1 cellular context compared by ENCODE assay signal in genomic region chrX:133598596-133599334, GRCh38.
TF ChIP-seq lines count a peak whose summit lies in the region.

No MANE protein-coding gene starts in this region.

TF ChIP-seq in GM23338, 12 proteins besides CTCF, POLR2A, EP300 and RAD21 (continued from another document):
- no peak for TF ChIP-seq ZNF331 (CRISPR knock-in tag; IDR thresholded peaks at IDR 0.05; ENCODE audit: low read depth)
- no peak for TF ChIP-seq JUNB (IDR thresholded peaks at IDR 0.05; ENCODE audit: unreplicated experiment)
- no peak for TF ChIP-seq NANOG (IDR thresholded peaks at IDR 0.05; ENCODE audit: borderline replicate concordance)
- TF ChIP-seq, protein P1, sequence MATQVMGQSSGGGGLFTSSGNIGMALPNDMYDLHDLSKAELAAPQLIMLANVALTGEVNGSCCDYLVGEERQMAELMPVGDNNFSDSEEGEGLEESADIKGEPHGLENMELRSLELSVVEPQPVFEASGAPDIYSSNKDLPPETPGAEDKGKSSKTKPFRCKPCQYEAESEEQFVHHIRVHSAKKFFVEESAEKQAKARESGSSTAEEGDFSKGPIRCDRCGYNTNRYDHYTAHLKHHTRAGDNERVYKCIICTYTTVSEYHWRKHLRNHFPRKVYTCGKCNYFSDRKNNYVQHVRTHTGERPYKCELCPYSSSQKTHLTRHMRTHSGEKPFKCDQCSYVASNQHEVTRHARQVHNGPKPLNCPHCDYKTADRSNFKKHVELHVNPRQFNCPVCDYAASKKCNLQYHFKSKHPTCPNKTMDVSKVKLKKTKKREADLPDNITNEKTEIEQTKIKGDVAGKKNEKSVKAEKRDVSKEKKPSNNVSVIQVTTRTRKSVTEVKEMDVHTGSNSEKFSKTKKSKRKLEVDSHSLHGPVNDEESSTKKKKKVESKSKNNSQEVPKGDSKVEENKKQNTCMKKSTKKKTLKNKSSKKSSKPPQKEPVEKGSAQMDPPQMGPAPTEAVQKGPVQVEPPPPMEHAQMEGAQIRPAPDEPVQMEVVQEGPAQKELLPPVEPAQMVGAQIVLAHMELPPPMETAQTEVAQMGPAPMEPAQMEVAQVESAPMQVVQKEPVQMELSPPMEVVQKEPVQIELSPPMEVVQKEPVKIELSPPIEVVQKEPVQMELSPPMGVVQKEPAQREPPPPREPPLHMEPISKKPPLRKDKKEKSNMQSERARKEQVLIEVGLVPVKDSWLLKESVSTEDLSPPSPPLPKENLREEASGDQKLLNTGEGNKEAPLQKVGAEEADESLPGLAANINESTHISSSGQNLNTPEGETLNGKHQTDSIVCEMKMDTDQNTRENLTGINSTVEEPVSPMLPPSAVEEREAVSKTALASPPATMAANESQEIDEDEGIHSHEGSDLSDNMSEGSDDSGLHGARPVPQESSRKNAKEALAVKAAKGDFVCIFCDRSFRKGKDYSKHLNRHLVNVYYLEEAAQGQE (IDR thresholded peaks at IDR 0.05; ENCODE audit: unreplicated experiment) = no peak
- TF ChIP-seq, protein P2, sequence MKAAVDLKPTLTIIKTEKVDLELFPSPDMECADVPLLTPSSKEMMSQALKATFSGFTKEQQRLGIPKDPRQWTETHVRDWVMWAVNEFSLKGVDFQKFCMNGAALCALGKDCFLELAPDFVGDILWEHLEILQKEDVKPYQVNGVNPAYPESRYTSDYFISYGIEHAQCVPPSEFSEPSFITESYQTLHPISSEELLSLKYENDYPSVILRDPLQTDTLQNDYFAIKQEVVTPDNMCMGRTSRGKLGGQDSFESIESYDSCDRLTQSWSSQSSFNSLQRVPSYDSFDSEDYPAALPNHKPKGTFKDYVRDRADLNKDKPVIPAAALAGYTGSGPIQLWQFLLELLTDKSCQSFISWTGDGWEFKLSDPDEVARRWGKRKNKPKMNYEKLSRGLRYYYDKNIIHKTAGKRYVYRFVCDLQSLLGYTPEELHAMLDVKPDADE (IDR thresholded peaks at IDR 0.05) = no peak
